ENCODE assay signal across 8 cellular contexts in the genomic region with DNA sequence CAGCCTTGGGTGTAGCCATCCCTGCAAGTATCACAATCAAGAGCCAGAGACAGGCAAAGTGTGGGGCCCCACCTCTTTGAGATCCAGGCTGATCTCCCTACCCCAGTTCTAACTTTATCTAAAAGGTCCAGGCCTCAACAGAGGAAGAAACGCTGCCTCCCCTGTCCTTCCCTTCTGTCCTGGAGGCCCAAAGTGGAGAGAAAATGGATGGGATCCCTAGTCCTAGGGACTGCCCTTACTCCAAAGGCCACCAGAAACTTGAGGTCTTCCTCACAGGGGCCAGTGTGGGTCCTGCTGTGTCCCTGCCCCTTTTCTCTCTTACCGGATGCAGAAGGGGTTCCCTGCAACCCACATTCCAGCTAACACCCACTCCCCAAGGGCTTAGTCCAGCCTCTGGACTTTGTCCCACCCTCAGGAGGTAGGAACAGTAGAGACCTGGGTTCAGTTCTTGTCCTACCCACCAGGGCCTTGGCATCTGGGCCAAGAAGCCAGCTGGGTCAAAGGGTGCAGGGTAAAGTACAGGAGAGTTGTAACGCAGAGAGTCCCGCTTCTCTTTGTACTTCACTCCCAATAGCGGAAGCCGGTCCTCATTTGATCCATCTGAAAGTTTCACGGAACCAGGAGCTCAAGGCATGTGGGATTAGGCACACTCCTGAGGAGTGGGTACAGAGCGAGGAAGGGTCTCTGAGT. TPM values are rescaled to one million over a fixed set of nuclear protein-coding genes. Genes with fewer than 3 reads are reported as not detected.
DNase-seq lines count a peak whose midpoint lies in the region; ATAC-seq and TF ChIP-seq lines count a peak whose summit lies in the region.

No MANE protein-coding gene starts in this region.

- H3K4me1 ChIP-seq in cardiac muscle cell (ENCODE audit: low read depth) (peaks cover 40% of the 10 kb centered on the region), ascending aorta (peaks cover 16 to 46% of the 10 kb centered on the region in 2 donors), urinary bladder (ENCODE audit: insufficient read depth) (no peaks in the 10 kb centered on the region)

- intact Hi-C loops in cardiac septum (cut with DNase I): no loop called here
- intact Hi-C loops in ascending aorta (cut with DNase I): loop anchor here (2.0 to 10.0 kb wide), 2 partner anchors 249 to 625 kb away; a partner anchor contains a TSS
- intact Hi-C loops in lower leg skin (cut with DNase I; ENCODE audit: low total_unique reads): no loop called here

- ATAC-seq in HG02973 (IDR thresholded peaks at IDR 0.05; ENCODE audit: unreplicated experiment) (no peak), GM19397 (IDR thresholded peaks at IDR 0.05; ENCODE audit: unreplicated experiment) (no peak)

- H3K36me3 ChIP-seq in cardiac muscle cell (no peaks in the 10 kb centered on the region), ascending aorta (peaks cover 0 to 7% of the 10 kb centered on the region in 2 donors), urinary bladder (ENCODE audit: insufficient read depth) (no peaks in the 10 kb centered on the region)

- H3K27ac ChIP-seq in cardiac muscle cell: peak overlapping the region; percentile 100
- peak overlapping the region; percentile 89 to 99 for H3K27ac ChIP-seq in ascending aorta
- H3K27ac ChIP-seq in urinary bladder (ENCODE audit: low read depth): peak overlapping the region; percentile 97

- TF ChIP-seq CTCF in cardiac muscle cell (IDR thresholded peaks at IDR 0.05; ENCODE audit: low read depth, low read length) (no peak), ascending aorta (IDR thresholded peaks at IDR 0.05) (no peak), lower leg skin (IDR thresholded peaks at IDR 0.05) (no peak)

- H3K9me3 ChIP-seq in cardiac muscle cell (ENCODE audit: low read depth) (no peaks in the 10 kb centered on the region), ascending aorta (no peaks in the 10 kb centered on the region)

- no peaks in the 10 kb centered on the region for H3K27me3 ChIP-seq in cardiac muscle cell
- no peaks in the 10 kb centered on the region for H3K27me3 ChIP-seq in ascending aorta

- DNase-seq in cardiac muscle cell (ENCODE audit: low read depth in 1 of 2, low spot score in 1 of 2) (no peak), cardiac septum (ENCODE audit: low spot score) (no peak), ascending aorta (ENCODE audit: low spot score in 2 of 2) (no peak), lower leg skin (ENCODE audit: low spot score in 2 of 2) (no peak), NCI-H524 (lab: John Stamatoyannopoulos, UW) (no peak)

- TF ChIP-seq POLR2A in lower leg skin (IDR thresholded peaks at IDR 0.05): no peak

- peak overlapping the region; percentile 72 for H3K4me3 ChIP-seq in cardiac muscle cell
- peak overlapping the region; percentile 73 to 91 for H3K4me3 ChIP-seq in ascending aorta
- peak overlapping the region; percentile 93 for H3K4me3 ChIP-seq in lower leg skin (ENCODE audit: low read depth, poor library complexity, severe bottlenecking)
- peak overlapping the region; percentile 92 for H3K4me3 ChIP-seq in urinary bladder (ENCODE audit: low read depth, low read length)

- WGBS in lower leg skin, 2 donors: 4 to 11% methylated on average over 8 of the region's 8 CpGs
- 33% methylated on average over 8 of the region's 8 CpGs for WGBS in urinary bladder

RNA-seq across cellular contexts. Expression of a gene that starts 1.9 kb away (rescaled TPM):
- total RNA-seq in cardiac muscle cell (207 and 480 TPM in 2 replicates), cardiac septum (131 TPM), ascending aorta (153 TPM), lower leg skin (100 to 1,000 TPM; 210 to 233 (median 222) TPM), urinary bladder (74.8 TPM)
- polyA plus RNA-seq in cardiac muscle cell (176 and 238 TPM in 2 replicates), urinary bladder (113 TPM)

RNA-seq across cellular contexts. Expression of a gene that starts 8.7 kb away (rescaled TPM):
- 34.9 and 54.1 TPM in 2 replicates for total RNA-seq in cardiac muscle cell
- 70.7 and 77.7 TPM in 2 replicates for polyA plus RNA-seq in cardiac muscle cell
- 66.1 TPM for total RNA-seq in cardiac septum
- 17.0 TPM for total RNA-seq in ascending aorta
- 10 to 100 TPM; 34.0 to 44.9 (median 41.5) TPM for total RNA-seq in lower leg skin
- total RNA-seq in urinary bladder: 25.8 TPM
- 115 TPM for polyA plus RNA-seq in urinary bladder

RNA-seq across cellular contexts. Expression of a gene that starts 17.8 kb away (rescaled TPM):
- total RNA-seq in cardiac muscle cell: 117 and 126 TPM in 2 replicates
- polyA plus RNA-seq in cardiac muscle cell: 118 and 150 TPM in 2 replicates
- total RNA-seq in cardiac septum: 44.5 TPM
- 16.3 TPM for total RNA-seq in ascending aorta
- total RNA-seq in lower leg skin: 10 to 100 TPM; 35.4 to 45.6 (median 38.8) TPM
- total RNA-seq in urinary bladder: 17.7 TPM
- polyA plus RNA-seq in urinary bladder: 49.5 TPM

RNA-seq across cellular contexts. Expression of a gene that starts 21.0 kb away (rescaled TPM):
- total RNA-seq in cardiac muscle cell (22.6 and 27.3 TPM in 2 replicates), cardiac septum (12.4 TPM), ascending aorta (7.8 TPM), lower leg skin (10 to 100 TPM; 13.4 to 21.4 (median 16.7) TPM), urinary bladder (12.5 TPM)
- polyA plus RNA-seq in cardiac muscle cell (25.1 and 31.3 TPM in 2 replicates), urinary bladder (22.8 TPM)

RNA-seq across cellular contexts. Expression of a gene that starts 21.3 kb away (rescaled TPM):
- 22.8 and 25.4 TPM in 2 replicates for total RNA-seq in cardiac muscle cell
- 19.5 and 20.9 TPM in 2 replicates for polyA plus RNA-seq in cardiac muscle cell
- 14.7 TPM for total RNA-seq in cardiac septum
- 9.9 TPM for total RNA-seq in ascending aorta
- 10 to 100 TPM; 20.3 to 39.0 (median 28.2) TPM for total RNA-seq in lower leg skin
- total RNA-seq in urinary bladder: 11.4 TPM
- 32.6 TPM for polyA plus RNA-seq in urinary bladder
